In genomic region chr6:112030206-112030932, GRCh38 we compare ENCODE assay signal across 17 cellular contexts. TPM values are rescaled to one million over a fixed set of nuclear protein-coding genes. Genes with fewer than 3 reads are reported as not detected.
DNase-seq lines count a peak whose midpoint lies in the region; TF ChIP-seq lines count a peak whose summit lies in the region.
"Had no signal": no experiment of that assay in that cellular context is flagged by ENCODE, and none has a peak within 500 bp of the region (broad histone marks: within the 10 kb centered on the region; RNA-seq: fewer than 3 reads in every experiment).

No MANE protein-coding gene starts in this region.

- no peak overlapping the region for H3K4me2 ChIP-seq in neural progenitor cell
- H3K4me2 ChIP-seq: BLaER1 treated with 17β-estradiol and CSF1 and Interleukin-3, amounts not matched to agents 10 nM and 100 nM had no signal

- TF ChIP-seq EP300 in Ishikawa (IDR thresholded peaks at IDR 0.05; ENCODE audit: borderline replicate concordance), result peak; percentile 66; the same call in 1 of the 2 replicates

- H3K36me3 ChIP-seq in CD4-positive, alpha-beta memory T cell (ENCODE audit: insufficient read depth, low read length), result no peaks in the 10 kb centered on the region
- H3K36me3 ChIP-seq in neural progenitor cell, result no peaks in the 10 kb centered on the region
- H3K36me3 ChIP-seq: BLaER1 treated with 17β-estradiol and CSF1 and Interleukin-3, amounts not matched to agents 10 nM and 100 nM had no signal

- H3K79me2 ChIP-seq in neural progenitor cell (ENCODE audit: low read depth), result no peaks in the 10 kb centered on the region

- peak overlapping the region in 4 of 8 donors; percentile 37 to 69 (median 44) for H3K4me3 Mint-ChIP-seq in CD4-positive, alpha-beta memory T cell
- no peak overlapping the region for H3K4me3 Mint-ChIP-seq in neural progenitor cell
- no peak overlapping the region for H3K4me3 Mint-ChIP-seq in CD14-positive monocyte

- peaks cover 86% of the 10 kb centered on the region for H3K4me1 ChIP-seq in CD4-positive, alpha-beta memory T cell (ENCODE audit: insufficient read depth, low read length)
- no peaks in the 10 kb centered on the region for H3K4me1 ChIP-seq in neural progenitor cell

- H3K27ac Mint-ChIP-seq in CD4-positive, alpha-beta memory T cell, result peak overlapping the region; percentile 58 to 98 (median 94)
- H3K27ac Mint-ChIP-seq in neural progenitor cell (peak overlapping the region; percentile 10), CD14-positive monocyte (peak overlapping the region in 1 of 7 donors; percentile 75)

- H3K27ac ChIP-seq in CD4-positive, alpha-beta memory T cell (ENCODE audit: low read depth, low read length), result no peak overlapping the region
- H3K27ac ChIP-seq in neural progenitor cell, result no peak overlapping the region
- H3K27ac ChIP-seq: BLaER1 treated with 17β-estradiol and CSF1 and Interleukin-3, amounts not matched to agents 10 nM and 100 nM had no signal

- H3K9ac ChIP-seq in neural progenitor cell, result no peak overlapping the region
- H3K9ac ChIP-seq: BLaER1 treated with 17β-estradiol and CSF1 and Interleukin-3, amounts not matched to agents 10 nM and 100 nM had no signal

- DNase-seq in CD4-positive, alpha-beta memory T cell, result no peak
- DNase-seq in cerebellar cortex (ENCODE audit: low spot score) (peak; percentile 37), neural progenitor cell (ENCODE audit: low spot score) (no peak), SIG-M5 (lab: John Stamatoyannopoulos, UW) (no peak), GM03348 (ENCODE audit: low spot score) (no peak), MV-4-11 (lab: John Stamatoyannopoulos, UW) (no peak), CD14-positive monocyte (ENCODE audit: low spot score) (no peak)
- DNase-seq: activated CD4-positive, alpha-beta T cell treated with anti-CD3 and anti-CD28 coated beads, Interleukin-2, amount 50 U/mL, for 4 hours; GF-D8; MM.1S; NCI-H446; stimulated activated naive CD4-positive, alpha-beta T cell treated with Interleukin-2 at 50 U/mL for 16 hours had no signal

- H3K36me3 Mint-ChIP-seq in CD4-positive, alpha-beta memory T cell, result peaks cover 0 to 3% of the 10 kb centered on the region in 2 donors
- H3K36me3 Mint-ChIP-seq in neural progenitor cell (no peaks in the 10 kb centered on the region), CD14-positive monocyte (no peaks in the 10 kb centered on the region)

- H3K27me3 ChIP-seq in CD4-positive, alpha-beta memory T cell (ENCODE audit: insufficient read depth, low read length), result no peaks in the 10 kb centered on the region
- peaks cover 9% of the 10 kb centered on the region for H3K27me3 ChIP-seq in neural progenitor cell
- H3K27me3 ChIP-seq: BLaER1 treated with 17β-estradiol and CSF1 and Interleukin-3, amounts not matched to agents 10 nM and 100 nM had no signal

- no peaks in the 10 kb centered on the region for H3K27me3 Mint-ChIP-seq in CD4-positive, alpha-beta memory T cell
- H3K27me3 Mint-ChIP-seq in neural progenitor cell (ENCODE audit: insufficient read depth, low read depth), result peaks cover 8% of the 10 kb centered on the region
- peaks cover 0 to 2% (median 2%) of the 10 kb centered on the region in 3 donors for H3K27me3 Mint-ChIP-seq in CD14-positive monocyte (ENCODE audit: low read depth in 3 of 3)

- POLR2A ChIA-PET in CD4-positive, alpha-beta memory T cell (lab: Charles Lee; ENCODE audit: partially characterized antibody), result no interaction called here

- H3K9me3 ChIP-seq in CD4-positive, alpha-beta memory T cell (ENCODE audit: control insufficient read depth in 1 of 2, low read length in 2 of 2), result no peaks in the 10 kb centered on the region
- H3K9me3 ChIP-seq in neural progenitor cell (ENCODE audit: low read depth), result no peaks in the 10 kb centered on the region

- intact Hi-C loops in CD4-positive, alpha-beta memory T cell (cut with micrococcal nuclease), result no loop called here
- intact Hi-C loops in CD14-positive monocyte (cut with micrococcal nuclease), result no loop called here

- H3K4me1 Mint-ChIP-seq in CD4-positive, alpha-beta memory T cell, result peaks cover 60 to 87% (median 72%) of the 10 kb centered on the region in 4 donors
- peaks cover 10% of the 10 kb centered on the region for H3K4me1 Mint-ChIP-seq in neural progenitor cell
- no peaks in the 10 kb centered on the region for H3K4me1 Mint-ChIP-seq in CD14-positive monocyte

- H3K9me3 Mint-ChIP-seq in CD4-positive, alpha-beta memory T cell, result peaks cover 0 to 5% (median 0%) of the 10 kb centered on the region in 8 donors
- H3K9me3 Mint-ChIP-seq in neural progenitor cell, result peaks cover 3% of the 10 kb centered on the region
- H3K9me3 Mint-ChIP-seq in CD14-positive monocyte, result no peaks in the 10 kb centered on the region

- H3K4me3 ChIP-seq in CD4-positive, alpha-beta memory T cell (ENCODE audit: low read length in 2 of 2), result no peak overlapping the region
- H3K4me3 ChIP-seq in neural progenitor cell, result no peak overlapping the region
- H3K4me3 ChIP-seq: BLaER1 treated with 17β-estradiol and CSF1 and Interleukin-3, amounts not matched to agents 10 nM and 100 nM; coronary artery had no signal

- no peaks in the 10 kb centered on the region for H4K20me1 ChIP-seq in neural progenitor cell (ENCODE audit: low read depth)
- H4K20me1 ChIP-seq: BLaER1 treated with 17β-estradiol and CSF1 and Interleukin-3, amounts not matched to agents 10 nM and 100 nM had no signal

- CTCF ChIA-PET in CD4-positive, alpha-beta memory T cell (lab: Charles Lee; ENCODE audit: partially characterized antibody), result interaction anchor here (1.0 to 4.3 kb wide), 3 partner anchors 10 to 37 kb away, joined by 3 to 32 read pairs (median 4); no protein-coding TSS in a partner anchor

- H2AFZ ChIP-seq in neural progenitor cell (replicated peaks), result no peak overlapping the region

- no peak for TF ChIP-seq RAD21 in Ishikawa (IDR thresholded peaks at IDR 0.05; ENCODE audit: low read depth)

- no peaks in the 10 kb centered on the region for H3F3A ChIP-seq in neural progenitor cell (ENCODE audit: low read depth)

- TF ChIP-seq CTCF in neural progenitor cell (IDR thresholded peaks at IDR 0.05) (no peak), CD14-positive monocyte (IDR thresholded peaks at IDR 0.05) (no peak)

TF ChIP-seq in Ishikawa, 13 proteins besides CTCF, POLR2A, EP300 and RAD21 (continues in another document):
- TF ChIP-seq TAF1 (IDR thresholded peaks at IDR 0.05; ENCODE audit: low read depth) (no peak), NFIC (IDR thresholded peaks at IDR 0.05) (peak; percentile 36; the same call in 1 of the 2 replicates), YY1 (IDR thresholded peaks at IDR 0.05; ENCODE audit: low read depth) (no peak; the same call in 1 of the 2 replicates), FOXM1 (IDR thresholded peaks at IDR 0.05; ENCODE audit: borderline replicate concordance, low read depth) (no peak), TCF12 (IDR thresholded peaks at IDR 0.05; ENCODE audit: low read depth) (peak; percentile 58; the same call in 1 of the 2 replicates), REST (IDR thresholded peaks at IDR 0.05; ENCODE audit: low read depth) (no peak), TEAD4 (IDR thresholded peaks at IDR 0.05) (peak; percentile 35; the same call in 1 of the 2 replicates), EGR1 (IDR thresholded peaks at IDR 0.05) (no peak), MAX (IDR thresholded peaks at IDR 0.05) (peak; percentile 76), CREB1 (IDR thresholded peaks at IDR 0.05; ENCODE audit: low read depth) (no peak), USF1 (IDR thresholded peaks at IDR 0.05) (no peak), CEBPB (IDR thresholded peaks at IDR 0.05) (no peak)

RNA-seq across cellular contexts. Expression of gene CCN6, which starts 23.5 kb away (rescaled TPM):
- total RNA-seq in CD4-positive, alpha-beta memory T cell, result not detected
- polyA plus RNA-seq in CD4-positive, alpha-beta memory T cell, result under 1 TPM in 1 of 2 donors, not detected in 1; 0.09 TPM
- not detected in 2 replicates for total RNA-seq in neural progenitor cell (ENCODE audit: low replicate concordance)
- not detected for polyA plus RNA-seq in CD14-positive monocyte
- total RNA-seq: T-helper 2 cell treated with Interferon-gamma antibody and Interleukin-4, amounts not matched to agents 100 ng/mL and 5 ng/mL, for 36 hours had no signal
- polyA plus RNA-seq: adipose tissue had no signal

RNA-seq across cellular contexts. Expression of gene TUBE1, which starts 56.9 kb away (rescaled TPM):
- total RNA-seq in CD4-positive, alpha-beta memory T cell, result 10 to 100 TPM; 40.6 to 45.2 TPM
- polyA plus RNA-seq in CD4-positive, alpha-beta memory T cell, result 10 to 100 TPM; 15.6 to 19.0 TPM
- 24.1 and 49.0 TPM in 2 replicates for total RNA-seq in neural progenitor cell (ENCODE audit: low replicate concordance)
- polyA plus RNA-seq in CD14-positive monocyte, result 1 to 10 TPM; 2.1 to 2.7 TPM

RNA-seq across cellular contexts. Expression of gene FAM229B, which starts 57.0 kb away (rescaled TPM):
- total RNA-seq in CD4-positive, alpha-beta memory T cell, result 1 to 10 TPM; 1.7 to 1.9 TPM
- polyA plus RNA-seq in CD4-positive, alpha-beta memory T cell, result 1 to 10 TPM; 3.8 to 7.6 TPM
- total RNA-seq in neural progenitor cell (ENCODE audit: low replicate concordance), result 14.1 and 32.2 TPM in 2 replicates
- under 1 TPM in 1 of 2 donors, not detected in 1; 0.64 TPM for polyA plus RNA-seq in CD14-positive monocyte
